In genomic region chr5:125341436-125341835, GRCh38 we compare ENCODE assay signal across 6 cellular contexts.
"Had no signal": no experiment of that assay in that cellular context is flagged by ENCODE, and none has a peak within 500 bp of the region (broad histone marks: within the 10 kb centered on the region; RNA-seq: fewer than 3 reads in every experiment).

No MANE protein-coding gene starts in this region.

- H3K27ac ChIP-seq: HL-60 had no signal

- H3K36me3 Mint-ChIP-seq: IgD-negative memory B cell had no signal

- H3K4me3 ChIP-seq: K562 had no signal

- ATAC-seq: HepG2, K562 had no signal

- H3K9me3 Mint-ChIP-seq: IgD-negative memory B cell had no signal

- H3K27me3 Mint-ChIP-seq: IgD-negative memory B cell had no signal

- DNase-seq: IMR-90, KBM-7 had no signal

- H3K27ac Mint-ChIP-seq: IgD-negative memory B cell had no signal
